In the genomic region with DNA sequence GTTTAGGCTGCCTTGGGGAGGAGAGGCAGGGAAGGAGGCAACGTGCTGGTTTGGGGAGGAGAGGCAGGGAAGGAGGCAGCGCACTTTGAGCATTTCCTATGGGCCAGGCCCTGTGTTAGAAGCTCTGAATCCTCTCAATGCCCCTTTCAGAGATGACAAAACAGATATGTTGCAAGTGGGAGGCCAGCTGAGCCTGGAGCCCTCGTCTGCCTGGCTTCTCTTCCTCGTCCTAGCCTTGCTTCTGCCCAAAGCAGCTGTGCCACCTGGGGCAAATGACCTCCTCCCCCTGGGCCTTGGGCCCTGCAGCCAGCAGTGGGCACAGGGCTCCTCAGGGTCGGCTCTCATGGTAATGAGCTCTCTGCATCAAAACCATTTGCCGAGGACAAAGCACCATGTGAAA, we compare ENCODE assay signal across 17 cellular contexts. TPM values are rescaled to one million over a fixed set of nuclear protein-coding genes. Genes with fewer than 3 reads are reported as not detected.
DNase-seq lines count a peak whose midpoint lies in the region; ATAC-seq and TF ChIP-seq lines count a peak whose summit lies in the region.
"Had no signal": no experiment of that assay in that cellular context is flagged by ENCODE, and none has a peak within 500 bp of the region (broad histone marks: within the 10 kb centered on the region; RNA-seq: fewer than 3 reads in every experiment).

No MANE protein-coding gene starts in this region.

- no peak overlapping the region for H3K27ac ChIP-seq in CD8-positive, alpha-beta memory T cell (ENCODE audit: low read depth, low read length)
- no peak overlapping the region for H3K27ac ChIP-seq in tibial nerve
- H3K27ac ChIP-seq: uterus had no signal

- CTCF ChIA-PET in CD8-positive, alpha-beta memory T cell (lab: Charles Lee) = interaction anchor here (0.9 to 1.2 kb wide), 3 partner anchors 21 to 478 kb away, joined by 3 to 4 read pairs (median 3); no protein-coding TSS in a partner anchor

- WGBS in tibial nerve, 2 donors = 46 to 61% methylated on average over 4 to 6 of the region's 6 CpGs

- no peak for TF ChIP-seq POLR2A in tibial nerve (IDR thresholded peaks at IDR 0.05)

- H3K4me1 ChIP-seq in CD8-positive, alpha-beta memory T cell (ENCODE audit: insufficient read depth, low read length) = peaks cover 11% of the 10 kb centered on the region
- peaks cover 0 to under 1% (median 0%) of the 10 kb centered on the region in 4 donors for H3K4me1 ChIP-seq in tibial nerve
- H3K4me1 ChIP-seq: uterus had no signal

- no peak for TF ChIP-seq EP300 in tibial nerve (IDR thresholded peaks at IDR 0.05)

- H3K9me3 Mint-ChIP-seq in activated CD4-positive, alpha-beta T cell treated with anti-CD3 and anti-CD28 coated beads, Interleukin-2, amount 10 ng/mL, durations not matched to agents 24 days and 14 days = no peaks in the 10 kb centered on the region
- H3K9me3 Mint-ChIP-seq in CD8-positive, alpha-beta memory T cell = peaks cover 0 to 3% (median 0%) of the 10 kb centered on the region in 5 donors
- H3K9me3 Mint-ChIP-seq in naive B cell = peaks cover 0 to 1% (median 0%) of the 10 kb centered on the region in 7 donors
- H3K9me3 Mint-ChIP-seq: mesothelial cell of epicardium had no signal

- intact Hi-C loops in activated CD4-positive, alpha-beta T cell treated with anti-CD3 and anti-CD28 coated beads, Interleukin-2, amount 10 ng/mL, durations not matched to agents 24 days and 14 days (cut with micrococcal nuclease) = no loop called here

- H3K4me3 ChIP-seq in CD8-positive, alpha-beta memory T cell (ENCODE audit: low read length) = peak overlapping the region; percentile 35
- no peak overlapping the region for H3K4me3 ChIP-seq in tibial nerve
- H3K4me3 ChIP-seq: MG63, uterus had no signal

- ATAC-seq in T-helper 17 cell = no peak
- no peak for ATAC-seq in naive B cell (ENCODE audit: low read depth in 2 of 2)
- ATAC-seq in GM18520 (IDR thresholded peaks at IDR 0.05; ENCODE audit: unreplicated experiment) = no peak
- ATAC-seq: left cardiac atrium had no signal

- POLR2A ChIA-PET in CD8-positive, alpha-beta memory T cell (lab: Charles Lee) = interaction anchor here (1.3 kb wide), 1 partner anchor 13 kb away, joined by 3 read pairs; no protein-coding TSS in a partner anchor

- H3K27me3 Mint-ChIP-seq in activated CD4-positive, alpha-beta T cell treated with anti-CD3 and anti-CD28 coated beads, Interleukin-2, amount 10 ng/mL, durations not matched to agents 24 days and 14 days = peaks cover 5% of the 10 kb centered on the region
- H3K27me3 Mint-ChIP-seq in CD8-positive, alpha-beta memory T cell = peaks cover 8 to 15% of the 10 kb centered on the region in 2 donors
- H3K27me3 Mint-ChIP-seq in T-helper 17 cell (peaks cover 38% of the 10 kb centered on the region), naive B cell (peaks cover 48 to 55% (median 55%) of the 10 kb centered on the region in 3 donors)

- TF ChIP-seq CTCF in tibial nerve (IDR thresholded peaks at IDR 0.05) = no peak

- no peaks in the 10 kb centered on the region for H3K36me3 Mint-ChIP-seq in activated CD4-positive, alpha-beta T cell treated with anti-CD3 and anti-CD28 coated beads, Interleukin-2, amount 10 ng/mL, durations not matched to agents 24 days and 14 days (ENCODE audit: low read depth)
- no peaks in the 10 kb centered on the region for H3K36me3 Mint-ChIP-seq in CD8-positive, alpha-beta memory T cell
- H3K36me3 Mint-ChIP-seq in T-helper 17 cell (ENCODE audit: low read depth) = peaks cover 4% of the 10 kb centered on the region
- no peaks in the 10 kb centered on the region for H3K36me3 Mint-ChIP-seq in naive B cell
- H3K36me3 Mint-ChIP-seq: mesothelial cell of epicardium had no signal

- no peak for DNase-seq in activated CD4-positive, alpha-beta T cell treated with anti-CD3 and anti-CD28 coated beads, Interleukin-2, amount 10 ng/mL, durations not matched to agents 24 days and 14 days
- no peak for DNase-seq in activated CD4-positive, alpha-beta T cell treated with anti-CD3 and anti-CD28 coated beads, Interleukin-2, amount 50 U/mL, for 1 hour
- DNase-seq in CD8-positive, alpha-beta memory T cell = no peak
- DNase-seq in T-helper 17 cell (no peak), naive B cell (no peak), GM19240 (ENCODE audit: insufficient read length, low spot score) (no peak), tibial nerve (ENCODE audit: low spot score in 2 of 2) (no peak)
- DNase-seq: activated naive CD4-positive, alpha-beta T cell treated with anti-CD3 and anti-CD28 coated beads, Interleukin-2, amount 50 U/mL, for 16 hours; cortex of kidney; left cardiac atrium; MG63; NCI-H2029 treated with DMSO at 0.1 percent for 48 hours; NCI-H510A; uterus had no signal

- peaks cover 12% of the 10 kb centered on the region for H3K4me1 Mint-ChIP-seq in activated CD4-positive, alpha-beta T cell treated with anti-CD3 and anti-CD28 coated beads, Interleukin-2, amount 10 ng/mL, durations not matched to agents 24 days and 14 days
- peaks cover 13 to 18% (median 14%) of the 10 kb centered on the region in 3 donors for H3K4me1 Mint-ChIP-seq in CD8-positive, alpha-beta memory T cell
- H3K4me1 Mint-ChIP-seq in T-helper 17 cell (peaks cover 14% of the 10 kb centered on the region), naive B cell (peaks cover 29 to 45% (median 43%) of the 10 kb centered on the region in 3 donors)

- H3K27ac Mint-ChIP-seq in activated CD4-positive, alpha-beta T cell treated with anti-CD3 and anti-CD28 coated beads, Interleukin-2, amount 10 ng/mL, durations not matched to agents 24 days and 14 days = no peak overlapping the region
- H3K27ac Mint-ChIP-seq in CD8-positive, alpha-beta memory T cell = peak overlapping the region in 3 of 8 donors; percentile 58 to 69 (median 63)
- H3K27ac Mint-ChIP-seq in T-helper 17 cell = peak overlapping the region; percentile 8
- H3K27ac Mint-ChIP-seq in naive B cell = peak overlapping the region in 4 of 6 donors; percentile 11 to 97 (median 76)
- H3K27ac Mint-ChIP-seq: mesothelial cell of epicardium had no signal

- H3K36me3 ChIP-seq in CD8-positive, alpha-beta memory T cell (ENCODE audit: insufficient read depth, low read length) = no peaks in the 10 kb centered on the region
- H3K36me3 ChIP-seq in tibial nerve = no peaks in the 10 kb centered on the region
- H3K36me3 ChIP-seq: MG63, uterus had no signal

- H3K27me3 ChIP-seq in CD8-positive, alpha-beta memory T cell (ENCODE audit: insufficient read depth, low read length, poor library complexity, severe bottlenecking) = no peaks in the 10 kb centered on the region
- H3K27me3 ChIP-seq in tibial nerve = no peaks in the 10 kb centered on the region
- H3K27me3 ChIP-seq: MG63, uterus had no signal

- H3K4me3 Mint-ChIP-seq in activated CD4-positive, alpha-beta T cell treated with anti-CD3 and anti-CD28 coated beads, Interleukin-2, amount 10 ng/mL, durations not matched to agents 24 days and 14 days = peak overlapping the region; percentile 46
- H3K4me3 Mint-ChIP-seq in CD8-positive, alpha-beta memory T cell = peak overlapping the region in 4 of 7 donors; percentile 55 to 75 (median 70)
- H3K4me3 Mint-ChIP-seq in T-helper 17 cell (peak overlapping the region; percentile 62), naive B cell (peak overlapping the region; percentile 70 to 94 (median 86))
- H3K4me3 Mint-ChIP-seq: mesothelial cell of epicardium had no signal

- no peaks in the 10 kb centered on the region for H3K9me3 ChIP-seq in CD8-positive, alpha-beta memory T cell (ENCODE audit: low read length)
- no peaks in the 10 kb centered on the region for H3K9me3 ChIP-seq in T-helper 17 cell (ENCODE audit: control insufficient read depth, low read length, poor library complexity, severe bottlenecking)
- H3K9me3 ChIP-seq in tibial nerve = peaks cover 0 to 4% (median 0%) of the 10 kb centered on the region in 4 donors
- H3K9me3 ChIP-seq: MG63, uterus had no signal

RNA-seq across cellular contexts. Expression of a gene that starts 15.3 kb away (rescaled TPM):
- 6.6 and 8.6 TPM in 2 replicates for total RNA-seq in activated CD4-positive, alpha-beta T cell treated with anti-CD3 and anti-CD28 coated beads, Interleukin-2, amount 10 ng/mL, durations not matched to agents 24 days and 14 days
- total RNA-seq in CD8-positive, alpha-beta memory T cell = 1 to 10 TPM; 1.5 to 2.8 TPM
- polyA plus RNA-seq in CD8-positive, alpha-beta memory T cell = 0.06 TPM
- total RNA-seq in T-helper 17 cell (10 to 100 TPM in 1 of 2 donors, 1 to 10 TPM in 1; 3.2 to 11.5 TPM), tibial nerve (100 to 1,000 TPM in 1 of 4 donors, 10 to 100 TPM in 3; 45.0 to 117 (median 73.4) TPM)
- polyA plus RNA-seq in naive B cell (ENCODE audit: low read depth in 6 of 6) = 1 to 10 TPM in 1 of 6 donors, under 1 TPM in 1, not detected in 4; 0.13 to 1.9 TPM
- total RNA-seq: A673 had no signal
